Comparison of ENCODE assay signal across 8 cellular contexts in the genomic region with DNA sequence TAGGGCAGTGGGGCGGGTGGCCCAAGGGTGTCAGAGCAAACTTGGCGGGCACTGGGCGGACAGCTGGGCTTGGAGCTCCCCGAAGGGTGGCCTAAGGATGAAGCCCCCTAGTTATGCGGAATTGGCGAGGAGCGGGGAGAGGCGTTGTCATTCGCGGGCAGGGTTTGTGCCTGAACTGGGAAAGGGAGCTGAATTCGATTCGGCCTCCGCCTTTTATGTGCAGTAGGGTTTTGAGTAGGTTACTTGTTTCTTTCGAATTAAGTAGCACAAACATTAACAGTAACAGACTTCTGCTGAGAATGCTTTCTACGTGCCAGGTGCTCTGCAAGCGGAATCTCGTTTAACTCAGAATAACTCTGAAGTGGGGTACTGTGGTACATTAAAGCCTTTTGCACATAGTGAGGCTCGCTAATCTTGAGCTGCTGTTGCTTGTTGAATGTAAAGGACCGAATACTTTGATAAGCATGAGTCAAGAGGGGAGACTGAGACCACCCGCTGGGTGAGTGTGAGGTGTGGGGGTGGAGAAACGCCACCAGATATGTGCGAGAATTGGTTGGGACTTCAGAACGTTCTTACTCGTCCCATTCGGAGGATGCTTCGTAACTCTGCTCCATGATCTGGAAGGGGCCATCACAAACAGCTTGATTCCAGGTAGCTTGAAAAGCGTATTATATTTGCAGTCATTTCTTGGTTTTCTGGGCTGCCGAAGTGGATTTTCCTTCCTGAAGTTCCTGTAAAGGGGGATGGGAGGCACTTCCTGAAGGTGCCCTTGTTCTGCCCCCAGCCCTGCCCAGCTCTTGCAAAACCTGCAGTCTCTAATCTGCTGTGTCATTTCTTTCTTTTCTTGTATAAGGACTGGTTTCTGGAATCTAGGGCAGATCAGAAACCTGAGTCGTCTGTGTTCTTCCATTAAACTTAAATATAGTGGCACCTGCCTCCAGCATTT. TPM values are rescaled to one million over a fixed set of nuclear protein-coding genes. Genes with fewer than 3 reads are reported as not detected.
A peak's percentile ranks its signal among the peaks of the same experiment; 100 is the strongest.
DNase-seq lines count a peak whose midpoint lies in the region; ATAC-seq, FAIRE-seq and TF ChIP-seq lines count a peak whose summit lies in the region.

No MANE protein-coding gene starts in this region.

- H3K27me3 ChIP-seq in CD8-positive, alpha-beta memory T cell (ENCODE audit: insufficient read depth, low read length, poor library complexity, severe bottlenecking): no peaks in the 10 kb centered on the region
- H3K27me3 ChIP-seq in KMS-11 (ENCODE audit: insufficient read depth, low read depth): no peaks in the 10 kb centered on the region
- no peaks in the 10 kb centered on the region for H3K27me3 ChIP-seq in right cardiac atrium (ENCODE audit: control insufficient read depth, insufficient read depth)
- H3K27me3 ChIP-seq in smooth muscle cell (ENCODE audit: low read depth): no peaks in the 10 kb centered on the region

- H3K9ac ChIP-seq in KMS-11: peak overlapping the region; percentile 86
- peak overlapping the region; percentile 76 for H3K9ac ChIP-seq in smooth muscle cell (ENCODE audit: low read depth)

- POLR2A ChIA-PET in CD8-positive, alpha-beta memory T cell (lab: Charles Lee): interaction anchor here (0.6 to 3.3 kb wide), 17 partner anchors 9 to 1971 kb away, joined by 3 to 49 read pairs (median 4); partner anchors contain the start of genes SLA2 and TGIF2

- H3K79me2 ChIP-seq in KMS-11 (ENCODE audit: insufficient read depth, low read depth): peaks cover 49% of the 10 kb centered on the region
- H3K79me2 ChIP-seq in smooth muscle cell (ENCODE audit: low read depth): peaks cover 29% of the 10 kb centered on the region

- peak overlapping the region; percentile 65 for H3K4me3 ChIP-seq in CD8-positive, alpha-beta memory T cell (ENCODE audit: low read length)
- H3K4me3 ChIP-seq in KMS-11 (IDR thresholded peaks at IDR 0.05; ENCODE audit: insufficient read depth, low read depth, low read length) (no peak overlapping the region), right cardiac atrium (ENCODE audit: low read length) (peak overlapping the region; percentile 78), smooth muscle cell (peak overlapping the region; percentile 84)

- H3K27ac Mint-ChIP-seq in CD8-positive, alpha-beta memory T cell: peak overlapping the region; percentile 96 to 99 (median 97)
- peak overlapping the region; percentile 94 for H3K27ac Mint-ChIP-seq in activated T-helper 1 cell treated with anti-CD3 and anti-CD28 coated beads, Interleukin-12 subunit alpha, Interleukin-12 subunit beta, Interleukin-2, Interleukin-4 antibody, amounts not matched to agents 30 ng/mL and 10 ng/mL and 1 ng/mL, durations not matched to agents 14 hours and 24 hours and 36 hours

- H3K4me1 Mint-ChIP-seq in CD8-positive, alpha-beta memory T cell: peaks cover 23 to 45% (median 34%) of the 10 kb centered on the region in 3 donors
- H3K4me1 Mint-ChIP-seq in activated T-helper 1 cell treated with anti-CD3 and anti-CD28 coated beads, Interleukin-12 subunit alpha, Interleukin-12 subunit beta, Interleukin-2, Interleukin-4 antibody, amounts not matched to agents 30 ng/mL and 10 ng/mL and 1 ng/mL, durations not matched to agents 14 hours and 24 hours and 36 hours (ENCODE audit: low read depth): peaks cover 30% of the 10 kb centered on the region

- H3K9me3 ChIP-seq in CD8-positive, alpha-beta memory T cell (ENCODE audit: low read length): no peaks in the 10 kb centered on the region
- H3K9me3 ChIP-seq in right cardiac atrium (ENCODE audit: control insufficient read depth, low read length) (no peaks in the 10 kb centered on the region), smooth muscle cell (replicated peaks; ENCODE audit: low read depth) (no peaks in the 10 kb centered on the region)

- no peaks in the 10 kb centered on the region for H3K9me3 Mint-ChIP-seq in CD8-positive, alpha-beta memory T cell
- H3K9me3 Mint-ChIP-seq in activated T-helper 1 cell treated with anti-CD3 and anti-CD28 coated beads, Interleukin-12 subunit alpha, Interleukin-12 subunit beta, Interleukin-2, Interleukin-4 antibody, amounts not matched to agents 30 ng/mL and 10 ng/mL and 1 ng/mL, durations not matched to agents 14 hours and 24 hours and 36 hours: no peaks in the 10 kb centered on the region

- peaks cover 0 to 1% of the 10 kb centered on the region in 2 donors for H3K27me3 Mint-ChIP-seq in CD8-positive, alpha-beta memory T cell
- H3K27me3 Mint-ChIP-seq in activated T-helper 1 cell treated with anti-CD3 and anti-CD28 coated beads, Interleukin-12 subunit alpha, Interleukin-12 subunit beta, Interleukin-2, Interleukin-4 antibody, amounts not matched to agents 30 ng/mL and 10 ng/mL and 1 ng/mL, durations not matched to agents 14 hours and 24 hours and 36 hours (ENCODE audit: insufficient read depth): peaks cover 2% of the 10 kb centered on the region

- no peak for TF ChIP-seq CTCF in KMS-11 (conservative IDR thresholded peaks at IDR 0.05; ENCODE audit: low read depth, low read length)
- no peak for TF ChIP-seq CTCF in smooth muscle cell (IDR thresholded peaks at IDR 0.05; ENCODE audit: borderline replicate concordance, insufficient read depth, poor library complexity, severe bottlenecking)

- peaks cover 27% of the 10 kb centered on the region for H3K4me1 ChIP-seq in CD8-positive, alpha-beta memory T cell (ENCODE audit: insufficient read depth, low read length)
- H3K4me1 ChIP-seq in KMS-11 (ENCODE audit: low read depth, poor library complexity, severe bottlenecking): peaks cover 26% of the 10 kb centered on the region
- H3K4me1 ChIP-seq in right cardiac atrium (ENCODE audit: control insufficient read depth, insufficient read depth, low read length): peaks cover 2% of the 10 kb centered on the region
- peaks cover 15% of the 10 kb centered on the region for H3K4me1 ChIP-seq in smooth muscle cell (ENCODE audit: low read depth)

- peak overlapping the region; percentile 97 to 99 (median 98) for H3K4me3 Mint-ChIP-seq in CD8-positive, alpha-beta memory T cell
- peak overlapping the region; percentile 98 for H3K4me3 Mint-ChIP-seq in activated T-helper 1 cell treated with anti-CD3 and anti-CD28 coated beads, Interleukin-12 subunit alpha, Interleukin-12 subunit beta, Interleukin-2, Interleukin-4 antibody, amounts not matched to agents 30 ng/mL and 10 ng/mL and 1 ng/mL, durations not matched to agents 14 hours and 24 hours and 36 hours

- intact Hi-C loops in activated T-helper 1 cell treated with anti-CD3 and anti-CD28 coated beads, Interleukin-12 subunit alpha, Interleukin-12 subunit beta, Interleukin-2, Interleukin-4 antibody, amounts not matched to agents 30 ng/mL and 10 ng/mL and 1 ng/mL, durations not matched to agents 14 hours and 24 hours and 36 hours (cut with micrococcal nuclease): loop anchor here (10.0 kb wide), 1 partner anchor 258 kb away; a partner anchor contains a TSS
- intact Hi-C loops in right cardiac atrium (cut with DNase I): loop anchor here in 1 of 4 donors (10.0 kb wide), 1 partner anchor 138 kb away; the partner anchor contains the start of gene NDRG3

- peaks cover 22% of the 10 kb centered on the region for H3K36me3 ChIP-seq in CD8-positive, alpha-beta memory T cell (ENCODE audit: insufficient read depth, low read length)
- peaks cover 20% of the 10 kb centered on the region; the same call in 1 of the 2 replicates for H3K36me3 ChIP-seq in KMS-11 (ENCODE audit: insufficient read depth)
- peaks cover 4% of the 10 kb centered on the region for H3K36me3 ChIP-seq in smooth muscle cell (ENCODE audit: low read depth)

- CTCF ChIA-PET in CD8-positive, alpha-beta memory T cell (lab: Charles Lee): interaction anchor here (0.6 to 3.9 kb wide), 25 partner anchors 8 to 289 kb away, joined by 3 to 59 read pairs (median 5); partner anchors contain the start of genes SLA2 and TGIF2

- DNase-seq in CD8-positive, alpha-beta memory T cell: no peak
- DNase-seq in activated T-helper 1 cell treated with anti-CD3 and anti-CD28 coated beads, Interleukin-12 subunit alpha, Interleukin-12 subunit beta, Interleukin-2, Interleukin-4 antibody, amounts not matched to agents 30 ng/mL and 10 ng/mL and 1 ng/mL, durations not matched to agents 14 hours and 24 hours and 36 hours (ENCODE audit: low spot score): no peak
- DNase-seq in right cardiac atrium (no peak), smooth muscle cell (lab: John Stamatoyannopoulos, UW; ENCODE audit: unreplicated experiment) (no peak), medulla oblongata (ENCODE audit: extremely low spot score) (no peak), urothelium cell line (ENCODE audit: low spot score) (no peak)

- H4K20me1 ChIP-seq in KMS-11 (ENCODE audit: insufficient read depth): peaks cover 8% of the 10 kb centered on the region; the same call in 1 of the 2 replicates
- H4K20me1 ChIP-seq in smooth muscle cell (ENCODE audit: low read depth): peaks cover 25% of the 10 kb centered on the region

- H3K27ac ChIP-seq in CD8-positive, alpha-beta memory T cell (ENCODE audit: low read depth, low read length): peak overlapping the region; percentile 88
- H3K27ac ChIP-seq in KMS-11: peak overlapping the region; percentile 84
- peak overlapping the region; percentile 43 for H3K27ac ChIP-seq in right cardiac atrium (ENCODE audit: low read length)
- peak overlapping the region; percentile 50 for H3K27ac ChIP-seq in smooth muscle cell (ENCODE audit: low read depth)

- FAIRE-seq in urothelium cell line (lab: Jason Lieb, UNC): no peak

- H3K36me3 Mint-ChIP-seq in CD8-positive, alpha-beta memory T cell: peaks cover 0 to 53% (median 0%) of the 10 kb centered on the region in 3 donors
- H3K36me3 Mint-ChIP-seq in activated T-helper 1 cell treated with anti-CD3 and anti-CD28 coated beads, Interleukin-12 subunit alpha, Interleukin-12 subunit beta, Interleukin-2, Interleukin-4 antibody, amounts not matched to agents 30 ng/mL and 10 ng/mL and 1 ng/mL, durations not matched to agents 14 hours and 24 hours and 36 hours (ENCODE audit: low read depth): peaks cover 28% of the 10 kb centered on the region

- no peak overlapping the region; the same call in 1 of the 2 replicates for H2AFZ ChIP-seq in KMS-11 (ENCODE audit: low read depth)
- no peak overlapping the region for H2AFZ ChIP-seq in smooth muscle cell (ENCODE audit: low read depth)

- ATAC-seq in right cardiac atrium (no peak), GM21576 (IDR thresholded peaks at IDR 0.05; ENCODE audit: unreplicated experiment) (no peak)

- no peaks in the 10 kb centered on the region for H3F3A ChIP-seq in smooth muscle cell (ENCODE audit: low read depth)

- H3K4me2 ChIP-seq in KMS-11 (peak overlapping the region; percentile 92), smooth muscle cell (peak overlapping the region; percentile 93)

- 3% methylated on average over 29 of the region's 29 CpGs for WGBS in right cardiac atrium
- 4% methylated on average over 29 of the region's 29 CpGs for WGBS in smooth muscle cell (ENCODE audit: low lambda C conversion rate)

RNA-seq across cellular contexts. Expression of gene RAB5IF, which starts 0.9 kb away (rescaled TPM):
- total RNA-seq in CD8-positive, alpha-beta memory T cell: 100 to 1,000 TPM; 159 to 173 TPM
- polyA plus RNA-seq in CD8-positive, alpha-beta memory T cell: 180 TPM
- 112 and 119 TPM in 2 replicates for total RNA-seq in activated T-helper 1 cell treated with anti-CD3 and anti-CD28 coated beads, Interleukin-12 subunit alpha, Interleukin-12 subunit beta, Interleukin-2, Interleukin-4 antibody, amounts not matched to agents 30 ng/mL and 10 ng/mL and 1 ng/mL, durations not matched to agents 14 hours and 24 hours and 36 hours
- total RNA-seq in right cardiac atrium (10 to 100 TPM; 60.2 to 69.9 (median 62.9) TPM), smooth muscle cell (60.5 and 66.8 TPM in 2 replicates)
- polyA plus RNA-seq in right cardiac atrium (74.3 TPM), smooth muscle cell (108 and 139 TPM in 2 replicates)

RNA-seq across cellular contexts. Expression of gene TGIF2, which starts 33.0 kb away (rescaled TPM):
- 10 to 100 TPM; 46.1 to 49.8 TPM for total RNA-seq in CD8-positive, alpha-beta memory T cell
- polyA plus RNA-seq in CD8-positive, alpha-beta memory T cell: 24.6 TPM
- total RNA-seq in activated T-helper 1 cell treated with anti-CD3 and anti-CD28 coated beads, Interleukin-12 subunit alpha, Interleukin-12 subunit beta, Interleukin-2, Interleukin-4 antibody, amounts not matched to agents 30 ng/mL and 10 ng/mL and 1 ng/mL, durations not matched to agents 14 hours and 24 hours and 36 hours: 50.9 and 55.4 TPM in 2 replicates
- 10 to 100 TPM in 2 of 4 donors, 1 to 10 TPM in 2; 9.9 to 13.4 (median 10.1) TPM for total RNA-seq in right cardiac atrium
- polyA plus RNA-seq in right cardiac atrium: 4.9 TPM
- 14.5 and 20.3 TPM in 2 replicates for total RNA-seq in smooth muscle cell
- 18.1 and 21.5 TPM in 2 replicates for polyA plus RNA-seq in smooth muscle cell

RNA-seq across cellular contexts. Expression of gene SLA2, which starts 39.6 kb away (rescaled TPM):
- total RNA-seq in CD8-positive, alpha-beta memory T cell: 10 to 100 TPM; 47.8 to 51.2 TPM
- 15.0 TPM for polyA plus RNA-seq in CD8-positive, alpha-beta memory T cell
- total RNA-seq in activated T-helper 1 cell treated with anti-CD3 and anti-CD28 coated beads, Interleukin-12 subunit alpha, Interleukin-12 subunit beta, Interleukin-2, Interleukin-4 antibody, amounts not matched to agents 30 ng/mL and 10 ng/mL and 1 ng/mL, durations not matched to agents 14 hours and 24 hours and 36 hours: 62.0 and 64.0 TPM in 2 replicates
- total RNA-seq in right cardiac atrium: under 1 TPM; 0.28 to 0.70 (median 0.61) TPM
- polyA plus RNA-seq in right cardiac atrium: 0.20 TPM
- not detected in 2 replicates for total RNA-seq in smooth muscle cell
- polyA plus RNA-seq in smooth muscle cell: not detected in 2 replicates

Comparison
In these comparisons a context has a peak if more than half of its experiments do, and no peak if none do; other contexts are left out.
1. RNA of gene SLA2, which starts 39.6 kb away (total RNA-seq): 62.0 to 64.0 TPM in activated T-helper 1 cell treated with anti-CD3 and anti-CD28 coated beads, Interleukin-12 subunit alpha, Interleukin-12 subunit beta, Interleukin-2, Interleukin-4 antibody, amounts not matched to agents 30 ng/mL and 10 ng/mL and 1 ng/mL, durations not matched to agents 14 hours and 24 hours and 36 hours and 47.8 to 51.2 TPM in CD8-positive, alpha-beta memory T cell; 0.28 to 0.70 TPM in right cardiac atrium and not detected in smooth muscle cell; every median in the first group is over 10 times any median in the second.
2. Peak in every context shown above with its lines, with median percentiles within 50 percentile points of each other: H3K27ac ChIP-seq.